ENCODE assay signal across 1 cellular context in genomic region chr1:205675247-205675646, GRCh38.
TF ChIP-seq lines count a peak whose summit lies in the region.

No MANE protein-coding gene starts in this region.

TF ChIP-seq in WTC11, 78 proteins besides CTCF, POLR2A, EP300 and RAD21:
- TF ChIP-seq, protein P1, sequence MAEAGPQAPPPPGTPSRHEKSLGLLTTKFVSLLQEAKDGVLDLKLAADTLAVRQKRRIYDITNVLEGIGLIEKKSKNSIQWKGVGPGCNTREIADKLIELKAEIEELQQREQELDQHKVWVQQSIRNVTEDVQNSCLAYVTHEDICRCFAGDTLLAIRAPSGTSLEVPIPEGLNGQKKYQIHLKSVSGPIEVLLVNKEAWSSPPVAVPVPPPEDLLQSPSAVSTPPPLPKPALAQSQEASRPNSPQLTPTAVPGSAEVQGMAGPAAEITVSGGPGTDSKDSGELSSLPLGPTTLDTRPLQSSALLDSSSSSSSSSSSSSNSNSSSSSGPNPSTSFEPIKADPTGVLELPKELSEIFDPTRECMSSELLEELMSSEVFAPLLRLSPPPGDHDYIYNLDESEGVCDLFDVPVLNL (CRISPR knock-in tag; IDR thresholded peaks at IDR 0.05; ENCODE audit: borderline replicate concordance, low read depth): no peak
- TF ChIP-seq CBFB (CRISPR knock-in tag; IDR thresholded peaks at IDR 0.05; ENCODE audit: low read depth): no peak
- TF ChIP-seq, protein P2, sequence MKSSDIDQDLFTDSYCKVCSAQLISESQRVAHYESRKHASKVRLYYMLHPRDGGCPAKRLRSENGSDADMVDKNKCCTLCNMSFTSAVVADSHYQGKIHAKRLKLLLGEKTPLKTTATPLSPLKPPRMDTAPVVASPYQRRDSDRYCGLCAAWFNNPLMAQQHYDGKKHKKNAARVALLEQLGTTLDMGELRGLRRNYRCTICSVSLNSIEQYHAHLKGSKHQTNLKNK (CRISPR knock-in tag; IDR thresholded peaks at IDR 0.05): no peak
